In genomic region chr4:5416637-5417036, GRCh38 we compare ENCODE assay signal across 25 cellular contexts.
DNase-seq lines count a peak whose midpoint lies in the region; ATAC-seq and TF ChIP-seq lines count a peak whose summit lies in the region.
"Had no signal": no experiment of that assay in that cellular context is flagged by ENCODE, and none has a peak within 500 bp of the region (broad histone marks: within the 10 kb centered on the region; RNA-seq: fewer than 3 reads in every experiment).

No MANE protein-coding gene starts in this region.

- intact Hi-C loops in ovary (cut with DNase I) = no loop called here

- no peak overlapping the region for H3K27ac Mint-ChIP-seq in activated T-cell treated with anti-CD3 and anti-CD28 coated beads, Interleukin-2, amount 50 U/mL, for 72 hours
- H3K27ac Mint-ChIP-seq: activated naive CD8-positive, alpha-beta T cell treated with anti-CD3 and anti-CD28 coated beads, Interleukin-2, amount 10 ng/mL, durations not matched to agents 7 days and 5 days; activated T-cell treated with anti-CD3 and anti-CD28 coated beads, Interleukin-2, amount 50 U/mL, for 24 hours; natural killer cell treated with Interleukin-12 subunit alpha and Interleukin-12 subunit beta and Interleukin-15 and Interleukin-18, amount 100 ng/mL, for 72 hours had no signal

- 65 to 81% (median 72%) methylated on average over 7 of the region's 7 CpGs for WGBS in ovary, 3 donors

- H3K27me3 Mint-ChIP-seq in activated T-cell treated with anti-CD3 and anti-CD28 coated beads, Interleukin-2, amount 50 U/mL, for 72 hours (ENCODE audit: low read depth) = no peaks in the 10 kb centered on the region
- H3K27me3 Mint-ChIP-seq: activated naive CD8-positive, alpha-beta T cell treated with anti-CD3 and anti-CD28 coated beads, Interleukin-2, amount 10 ng/mL, durations not matched to agents 7 days and 5 days; activated T-cell treated with anti-CD3 and anti-CD28 coated beads, Interleukin-2, amount 50 U/mL, for 24 hours had no signal

- peaks cover 5 to 6% of the 10 kb centered on the region in 2 donors for H3K9me3 Mint-ChIP-seq in activated T-cell treated with anti-CD3 and anti-CD28 coated beads, Interleukin-2, amount 50 U/mL, for 72 hours
- H3K9me3 Mint-ChIP-seq: natural killer cell treated with Interleukin-12 subunit alpha and Interleukin-12 subunit beta and Interleukin-15 and Interleukin-18, amount 100 ng/mL, for 72 hours had no signal

- peak overlapping the region; percentile 29 for H3K4me2 ChIP-seq in KMS-11
- H3K4me2 ChIP-seq: hepatocyte had no signal

- DNase-seq in ureter (ENCODE audit: low spot score) = peak; percentile 10
- DNase-seq in activated T-cell treated with anti-CD3 and anti-CD28 coated beads, Interleukin-2, amount 50 U/mL, for 72 hours = no peak
- no peak for DNase-seq in ovary
- DNase-seq: activated CD4-positive, alpha-beta T cell treated with anti-CD3 and anti-CD28 coated beads, Interleukin-2, amount 50 U/mL, for 1 hour; activated gamma-delta T cell treated with Interleukin-2 at 50 U/mL for 16 hours; activated naive CD8-positive, alpha-beta T cell treated with anti-CD3 and anti-CD28 coated beads, Interleukin-2, amount 10 ng/mL, durations not matched to agents 7 days and 5 days; activated T-cell treated with anti-CD3 and anti-CD28 coated beads, Interleukin-2, amount 50 U/mL, for 24 hours; foreskin melanocyte; GM23248; NCI-H446 treated with DMSO at 0.1 percent for 48 hours; occipital lobe; stimulated activated CD4-positive, alpha-beta T cell treated with anti-CD3 and anti-CD28 coated beads, Interleukin-4, amount 100 ng/mL, for 24 hours; T1000; transverse colon; WERI-Rb-1 had no signal

- TF ChIP-seq CTCF in KMS-11 (conservative IDR thresholded peaks at IDR 0.05; ENCODE audit: low read depth, low read length) = no peak
- no peak for TF ChIP-seq CTCF in ovary (IDR thresholded peaks at IDR 0.05)

- H3K9ac ChIP-seq in KMS-11 = no peak overlapping the region
- H3K9ac ChIP-seq: GM23248 had no signal

- no peaks in the 10 kb centered on the region for H3K9me3 ChIP-seq in ovary

- H3K27ac ChIP-seq in KMS-11 (0 out of 2 replicates have a peak overlapping the region, but pooled peaks have one; percentile 4), ovary (no peak overlapping the region)
- H3K27ac ChIP-seq: ascending aorta, C4-2B, GM23248, hepatocyte, RWPE1, transverse colon, WERI-Rb-1 had no signal

- TF ChIP-seq POLR2A in GM18505 (IDR thresholded peaks at IDR 0.05; ENCODE audit: borderline replicate concordance, extremely low read depth, insufficient read depth, insufficient read length) = no peak
- no peak for TF ChIP-seq POLR2A in ovary (IDR thresholded peaks at IDR 0.05)

- H3K4me3 ChIP-seq in KMS-11 (IDR thresholded peaks at IDR 0.05; ENCODE audit: insufficient read depth, low read depth, low read length) (no peak overlapping the region), ovary (no peak overlapping the region)
- H3K4me3 ChIP-seq: ascending aorta, GM23248, hepatocyte, lung, transverse colon had no signal

- H3K36me3 ChIP-seq in KMS-11 (ENCODE audit: insufficient read depth) (no peaks in the 10 kb centered on the region), ovary (no peaks in the 10 kb centered on the region)
- H3K36me3 ChIP-seq: ascending aorta, transverse colon, WERI-Rb-1 had no signal

- H4K20me1 ChIP-seq in KMS-11 (ENCODE audit: insufficient read depth) = no peaks in the 10 kb centered on the region

- peaks cover 0 to 2% of the 10 kb centered on the region in 2 donors for H3K36me3 Mint-ChIP-seq in activated T-cell treated with anti-CD3 and anti-CD28 coated beads, Interleukin-2, amount 50 U/mL, for 72 hours (ENCODE audit: insufficient read depth in 2 of 2)
- H3K36me3 Mint-ChIP-seq: activated naive CD8-positive, alpha-beta T cell treated with anti-CD3 and anti-CD28 coated beads, Interleukin-2, amount 10 ng/mL, durations not matched to agents 7 days and 5 days had no signal

- TF ChIP-seq EP300 in ovary (IDR thresholded peaks at IDR 0.05) = no peak

- H2AFZ ChIP-seq in KMS-11 (ENCODE audit: low read depth) = no peak overlapping the region; the same call in 1 of the 2 replicates
- H2AFZ ChIP-seq: GM23248, hepatocyte had no signal

- H3K27me3 ChIP-seq in KMS-11 (ENCODE audit: insufficient read depth, low read depth) = no peaks in the 10 kb centered on the region
- no peaks in the 10 kb centered on the region for H3K27me3 ChIP-seq in ovary
- H3K27me3 ChIP-seq: ascending aorta, transverse colon had no signal

- H3K79me2 ChIP-seq in KMS-11 (ENCODE audit: insufficient read depth, low read depth) = no peaks in the 10 kb centered on the region
- H3K79me2 ChIP-seq: hepatocyte had no signal

- no peaks in the 10 kb centered on the region for H3K4me1 Mint-ChIP-seq in activated T-cell treated with anti-CD3 and anti-CD28 coated beads, Interleukin-2, amount 50 U/mL, for 72 hours (ENCODE audit: low read depth)
- H3K4me1 Mint-ChIP-seq: activated naive CD8-positive, alpha-beta T cell treated with anti-CD3 and anti-CD28 coated beads, Interleukin-2, amount 10 ng/mL, durations not matched to agents 7 days and 5 days had no signal

- peaks cover 17% of the 10 kb centered on the region for H3K4me1 ChIP-seq in KMS-11 (ENCODE audit: low read depth, poor library complexity, severe bottlenecking)
- no peaks in the 10 kb centered on the region for H3K4me1 ChIP-seq in ovary (ENCODE audit: insufficient read depth)
- H3K4me1 ChIP-seq: ascending aorta, transverse colon had no signal

- ATAC-seq in GM18505 (IDR thresholded peaks at IDR 0.05; ENCODE audit: unreplicated experiment) = peak; percentile 68
- peak; percentile 62 for ATAC-seq in HG02798 (IDR thresholded peaks at IDR 0.05; ENCODE audit: poor library complexity, unreplicated experiment)
- no peak for ATAC-seq in activated T-cell treated with anti-CD3 and anti-CD28 coated beads, Interleukin-2, amount 50 U/mL, for 72 hours (replicated peaks in 1 of 2)
- ATAC-seq in HG02884 (IDR thresholded peaks at IDR 0.05; ENCODE audit: unreplicated experiment) = no peak
- ATAC-seq: natural killer cell treated with Interleukin-12 subunit alpha and Interleukin-12 subunit beta and Interleukin-15 and Interleukin-18, amount 100 ng/mL, for 72 hours had no signal

- no peak overlapping the region for H3K4me3 Mint-ChIP-seq in activated T-cell treated with anti-CD3 and anti-CD28 coated beads, Interleukin-2, amount 50 U/mL, for 72 hours
- H3K4me3 Mint-ChIP-seq: activated naive CD8-positive, alpha-beta T cell treated with anti-CD3 and anti-CD28 coated beads, Interleukin-2, amount 10 ng/mL, durations not matched to agents 7 days and 5 days; activated T-cell treated with anti-CD3 and anti-CD28 coated beads, Interleukin-2, amount 50 U/mL, for 24 hours; natural killer cell treated with Interleukin-12 subunit alpha and Interleukin-12 subunit beta and Interleukin-15 and Interleukin-18, amount 100 ng/mL, for 72 hours had no signal

Comparison
In these comparisons a context has a peak if more than half of its experiments do, and no peak if none do; other contexts are left out.
1. ATAC-seq: peak in GM18505 (single experiment) and HG02798 (single experiment); none in activated T-cell treated with anti-CD3 and anti-CD28 coated beads, Interleukin-2, amount 50 U/mL, for 72 hours (0 of 2) and HG02884 (single experiment).